20 cellular contexts compared by ENCODE assay signal in genomic region chr5:142317173-142317572, GRCh38. TPM values are rescaled to one million over a fixed set of nuclear protein-coding genes. Genes with fewer than 3 reads are reported as not detected.
DNase-seq lines count a peak whose midpoint lies in the region; ATAC-seq and TF ChIP-seq lines count a peak whose summit lies in the region.
"Had no signal": no experiment of that assay in that cellular context is flagged by ENCODE, and none has a peak within 500 bp of the region (broad histone marks: within the 10 kb centered on the region; RNA-seq: fewer than 3 reads in every experiment).

No MANE protein-coding gene starts in this region.

- no peaks in the 10 kb centered on the region for H3K9me3 ChIP-seq in HUES6 (ENCODE audit: control insufficient read depth, insufficient read depth, low read depth, low read length)
- H3K9me3 ChIP-seq in endodermal cell (ENCODE audit: control insufficient read depth, low read length), result no peaks in the 10 kb centered on the region
- H3K9me3 ChIP-seq in mesenchymal stem cell (ENCODE audit: control insufficient read depth, low read length), result no peaks in the 10 kb centered on the region
- no peaks in the 10 kb centered on the region for H3K9me3 ChIP-seq in thoracic aorta
- H3K9me3 ChIP-seq: esophagus squamous epithelium had no signal

- H2AK5ac ChIP-seq in mesenchymal stem cell (ENCODE audit: low read length, severe bottlenecking), result no peak overlapping the region

- no peak for TF ChIP-seq POLR2A in erythroblast (IDR thresholded peaks at IDR 0.05; ENCODE audit: low read length)

- peak overlapping the region; percentile 21 for H4K91ac ChIP-seq in mesenchymal stem cell (ENCODE audit: low read length)

- H3K4ac ChIP-seq in mesenchymal stem cell (ENCODE audit: low read depth in 1 of 2, low read length in 2 of 2), result no peak overlapping the region

- peaks cover 78% of the 10 kb centered on the region for H3K4me1 ChIP-seq in HUES6 (ENCODE audit: control insufficient read depth, insufficient read depth, low read length)
- H3K4me1 ChIP-seq in endodermal cell (ENCODE audit: control insufficient read depth, insufficient read depth, low read length), result peaks cover 12% of the 10 kb centered on the region
- H3K4me1 ChIP-seq in mesenchymal stem cell (ENCODE audit: control insufficient read depth, insufficient read depth, low read depth, low read length), result peaks cover 37% of the 10 kb centered on the region
- H3K4me1 ChIP-seq in thoracic aorta (ENCODE audit: control insufficient read depth in 1 of 2, low read depth in 2 of 2), result peaks cover 21 to 99% of the 10 kb centered on the region in 2 donors

- H3K9ac ChIP-seq in HUES6 (ENCODE audit: low read length), result no peak overlapping the region
- no peak overlapping the region for H3K9ac ChIP-seq in endodermal cell (ENCODE audit: extremely low read depth, low read length, poor library complexity, severe bottlenecking)
- peak overlapping the region; percentile 97 for H3K9ac ChIP-seq in mesenchymal stem cell (ENCODE audit: low read length)

- no peaks in the 10 kb centered on the region for H3K9me3 Mint-ChIP-seq in endodermal cell
- H3K9me3 Mint-ChIP-seq: activated T-helper 17 cell treated with anti-CD3 and anti-CD28 coated beads, Interleukin-2, amount 50 U/mL, for 72 hours; immature natural killer cell had no signal

- H3K4me3 Mint-ChIP-seq in endodermal cell, result peak overlapping the region; percentile 98
- H3K4me3 Mint-ChIP-seq: activated T-helper 17 cell treated with anti-CD3 and anti-CD28 coated beads, Interleukin-2, amount 50 U/mL, for 72 hours; immature natural killer cell had no signal

- no peak overlapping the region for H2BK12ac ChIP-seq in mesenchymal stem cell (ENCODE audit: low read length in 2 of 2)

- H3K14ac ChIP-seq in mesenchymal stem cell (ENCODE audit: low read length in 2 of 2), result no peak overlapping the region

- H2BK120ac ChIP-seq in mesenchymal stem cell (ENCODE audit: low read depth, low read length), result no peak overlapping the region

- H3K27me3 Mint-ChIP-seq in endodermal cell (ENCODE audit: insufficient read depth), result no peaks in the 10 kb centered on the region

- H3K27ac Mint-ChIP-seq in endodermal cell, result peak overlapping the region; percentile 78
- H3K27ac Mint-ChIP-seq: activated T-helper 17 cell treated with anti-CD3 and anti-CD28 coated beads, Interleukin-2, amount 50 U/mL, for 72 hours; immature natural killer cell had no signal

- 83 to 86% methylated on average over 5 of the region's 5 CpGs for WGBS in endodermal cell (ENCODE audit: insufficient coverage in 1 of 2, insufficient read length in 1 of 2), 2 experiments
- WGBS in mesenchymal stem cell, result 74% methylated on average over 3 of the region's 5 CpGs

- H3K27me3 ChIP-seq in HUES6 (ENCODE audit: control insufficient read depth, insufficient read depth, low read length) (no peaks in the 10 kb centered on the region), endodermal cell (ENCODE audit: control insufficient read depth, insufficient read depth, low read length, poor library complexity, severe bottlenecking) (no peaks in the 10 kb centered on the region), mesenchymal stem cell (ENCODE audit: control insufficient read depth in 1 of 2, insufficient read depth in 1 of 2, low read length in 2 of 2) (no peaks in the 10 kb centered on the region), thoracic aorta (replicated peaks; ENCODE audit: insufficient read depth) (no peaks in the 10 kb centered on the region)
- H3K27me3 ChIP-seq: cardiac muscle cell had no signal

- H3K4me1 Mint-ChIP-seq in endodermal cell, result peaks cover 81% of the 10 kb centered on the region

- peak overlapping the region in 1 of 2 experiments; percentile 73 for H3K23ac ChIP-seq in mesenchymal stem cell (ENCODE audit: low read length in 2 of 2)

- H3K4me2 ChIP-seq in mesenchymal stem cell (ENCODE audit: low read length, poor library complexity, severe bottlenecking), result no peak overlapping the region

- H2BK5ac ChIP-seq in mesenchymal stem cell (ENCODE audit: low read depth, low read length, poor library complexity, severe bottlenecking), result no peak overlapping the region

- no peak for DNase-seq in endodermal cell
- DNase-seq in mesenchymal stem cell, result no peak
- no peak for DNase-seq in thoracic aorta (ENCODE audit: low spot score)
- DNase-seq in NCI-H2196 (lab: John Stamatoyannopoulos, UW; ENCODE audit: unreplicated experiment), result no peak
- DNase-seq in GM13977 (ENCODE audit: low spot score), result no peak
- no peak for DNase-seq in erythroblast (lab: John Stamatoyannopoulos, UW)
- DNase-seq: COR-L47; dorsolateral prefrontal cortex; EL; esophagus squamous epithelium; head of caudate nucleus; immature natural killer cell; NCI-H1930; NCI-H510A; SHP77; stimulated activated naive CD4-positive, alpha-beta T cell; WERI-Rb-1 had no signal

- peaks cover 91% of the 10 kb centered on the region for H3K36me3 Mint-ChIP-seq in endodermal cell (ENCODE audit: low read depth)

- no peak overlapping the region for H2AFZ ChIP-seq in mesenchymal stem cell (ENCODE audit: low read depth, low read length)

- ATAC-seq in thoracic aorta (ENCODE audit: insufficient number of reproducible peaks, low FRiP score, low read depth), result no peak
- ATAC-seq: activated T-helper 17 cell treated with anti-CD3 and anti-CD28 coated beads, Interleukin-2, amount 50 U/mL, for 72 hours had no signal

- no peak overlapping the region for H2BK15ac ChIP-seq in mesenchymal stem cell (ENCODE audit: low read depth, poor library complexity, severe bottlenecking)

- peak overlapping the region; percentile 38; the same call in 1 of the 2 replicates for H3K4me3 ChIP-seq in HUES6 (ENCODE audit: low read depth, low read length)
- H3K4me3 ChIP-seq in endodermal cell (ENCODE audit: low read length), result peak overlapping the region; percentile 43
- peak overlapping the region in 1 of 2 experiments; percentile 14 for H3K4me3 ChIP-seq in mesenchymal stem cell (ENCODE audit: insufficient read depth in 1 of 2, low read depth in 1 of 2, low read length in 2 of 2)
- H3K4me3 ChIP-seq in thoracic aorta, result no peak overlapping the region
- H3K4me3 ChIP-seq: cardiac muscle cell, dorsolateral prefrontal cortex, esophagus squamous epithelium had no signal

- in situ Hi-C loops in GM13977 (cut with MboI; ENCODE audit: low pct_unique_long_range_greater_than_20kb, low sequenced_read_pairs, unreplicated experiment), result no loop called here

- no peak overlapping the region for H3K27ac ChIP-seq in HUES6 (ENCODE audit: low read depth, low read length)
- H3K27ac ChIP-seq in endodermal cell (ENCODE audit: low read depth, low read length), result no peak overlapping the region
- H3K27ac ChIP-seq in mesenchymal stem cell (ENCODE audit: low read length, poor library complexity, severe bottlenecking), result no peak overlapping the region
- peak overlapping the region; percentile 7 to 36 for H3K27ac ChIP-seq in thoracic aorta
- H3K27ac ChIP-seq: cardiac muscle cell, WERI-Rb-1 had no signal

- no peaks in the 10 kb centered on the region for H3K79me1 ChIP-seq in mesenchymal stem cell (replicated peaks; ENCODE audit: low read length, poor library complexity, severe bottlenecking)

- TF ChIP-seq CTCF in endodermal cell (conservative IDR thresholded peaks at IDR 0.05) (no peak), thoracic aorta (IDR thresholded peaks at IDR 0.05) (no peak), GM13977 (IDR thresholded peaks at IDR 0.05; ENCODE audit: extremely low read depth, insufficient read depth, missing control alignments) (no peak)

- H3K18ac ChIP-seq in mesenchymal stem cell (ENCODE audit: low read depth in 1 of 2, low read length in 2 of 2), result peak overlapping the region; percentile 8 to 34

- H4K8ac ChIP-seq in mesenchymal stem cell (ENCODE audit: low read length), result no peak overlapping the region

- H3K36me3 ChIP-seq in HUES6 (ENCODE audit: control insufficient read depth, insufficient read depth, low read length), result peaks cover 96% of the 10 kb centered on the region
- H3K36me3 ChIP-seq in endodermal cell (ENCODE audit: control insufficient read depth, insufficient read depth, low read length), result peaks cover 82% of the 10 kb centered on the region
- H3K36me3 ChIP-seq in mesenchymal stem cell (ENCODE audit: control insufficient read depth in 1 of 2, insufficient read depth in 2 of 2, low read depth in 1 of 2, low read length in 2 of 2), result peaks cover 29 to 31% of the 10 kb centered on the region in 2 experiments
- H3K36me3 ChIP-seq in thoracic aorta, result peaks cover 12% of the 10 kb centered on the region
- H3K36me3 ChIP-seq: cardiac muscle cell, WERI-Rb-1 had no signal

RNA-seq across cellular contexts. Expression of gene SPRY4, which starts 7.6 kb away (rescaled TPM):
- total RNA-seq in endodermal cell (100 to 1,000 TPM in 1 of 2 donors, 10 to 100 TPM in 1; 70.2 to 164 TPM), thoracic aorta (100 to 1,000 TPM in 1 of 2 donors, 10 to 100 TPM in 1; 63.4 to 136 TPM)
- 27.0 TPM for polyA plus RNA-seq in endodermal cell (2013, experiment 1 of 2)
- 29.6 TPM for polyA plus RNA-seq in endodermal cell (2013, experiment 2 of 2)
- polyA plus RNA-seq in mesenchymal stem cell (2013, experiment 1 of 2), result 98.3 TPM
- 95.2 TPM for polyA plus RNA-seq in mesenchymal stem cell (2013, experiment 2 of 2)
- polyA plus RNA-seq: immature natural killer cell had no signal

Comparison
In these comparisons a context has a peak if more than half of its experiments do, and no peak if none do; other contexts are left out.
1. H3K27ac ChIP-seq: peak in thoracic aorta (2 of 2); none in HUES6 (single experiment), endodermal cell (single experiment) and mesenchymal stem cell (single experiment).